In the genomic region with DNA sequence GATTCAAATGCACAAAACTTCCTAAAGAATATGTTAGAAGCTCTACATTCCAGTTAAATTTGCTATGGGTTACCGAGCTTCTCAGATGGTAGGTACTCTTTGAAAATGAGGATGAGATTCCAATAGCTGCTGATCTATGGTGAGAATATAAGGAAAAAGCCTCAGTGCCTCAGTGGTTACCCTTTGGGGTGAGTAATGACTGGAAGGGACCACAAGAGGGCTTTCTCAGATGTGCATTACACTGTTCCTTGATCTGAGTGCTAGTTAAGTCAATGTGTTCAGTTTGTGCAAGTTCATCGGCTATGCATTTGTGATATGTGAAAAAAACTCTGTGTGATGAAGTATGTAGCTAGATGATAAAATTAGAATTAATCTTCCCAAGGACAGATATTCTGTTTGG, we compare ENCODE assay signal across 8 cellular contexts. TPM values are rescaled to one million over a fixed set of nuclear protein-coding genes. Genes with fewer than 3 reads are reported as not detected.
DNase-seq lines count a peak whose midpoint lies in the region; ATAC-seq, FAIRE-seq and TF ChIP-seq lines count a peak whose summit lies in the region.

No MANE protein-coding gene starts in this region.

- H3K4me2 ChIP-seq in HepG2 (ENCODE audit: low read depth, low read length) = no peak overlapping the region

- H3K9me3 Mint-ChIP-seq in Calu3 (ENCODE audit: low read depth, unreplicated experiment) (no peaks in the 10 kb centered on the region), WTC11 (no peaks in the 10 kb centered on the region)

- TF ChIP-seq POLR2A in HepG2 (IDR thresholded peaks at IDR 0.05; ENCODE audit: insufficient read depth in 1 of 2, low read depth in 2 of 2, low read length in 2 of 2) (no peak), ovary (IDR thresholded peaks at IDR 0.05) (no peak)

- H3K27me3 ChIP-seq in HepG2 (ENCODE audit: control insufficient read depth in 1 of 2, insufficient read depth in 2 of 2, low read length in 2 of 2) = peaks cover 6 to 35% of the 10 kb centered on the region in 2 experiments; a peak in 4 of 5 replicates
- H3K27me3 ChIP-seq in ovary = no peaks in the 10 kb centered on the region

- intact Hi-C loops in Calu3 (cut with micrococcal nuclease; ENCODE audit: unreplicated experiment) = no loop called here
- intact Hi-C loops in HepG2 (cut with micrococcal nuclease; ENCODE audit: unreplicated experiment) = loop anchor here (2.0 kb wide), 1 partner anchor 44 kb away; no protein-coding TSS in a partner anchor
- intact Hi-C loops in ovary (cut with DNase I) = no loop called here

- H3K4me3 ChIP-seq in LNCaP clone FGC (ENCODE audit: low read depth, low read length) (no peak overlapping the region), HepG2 (replicated peaks in 1 of 3; ENCODE audit: insufficient read depth in 1 of 3, low read depth in 2 of 3, low read length in 3 of 3) (no peak overlapping the region), ovary (no peak overlapping the region)

- peak; percentile 48 for FAIRE-seq in HepG2 (lab: Jason Lieb, UNC)

- peak; percentile 38 for TF ChIP-seq CTCF in Calu3 (IDR thresholded peaks at IDR 0.05; ENCODE audit: unreplicated experiment)
- peak; percentile 42 for TF ChIP-seq CTCF in LNCaP clone FGC (IDR thresholded peaks at IDR 0.05; ENCODE audit: control insufficient read depth, extremely low read depth, insufficient read depth)
- TF ChIP-seq CTCF in WTC11 (IDR thresholded peaks at IDR 0.05) = peak; percentile 37
- peak; percentile 37 for TF ChIP-seq CTCF in HepG2 (CRISPR knock-in tag; IDR thresholded peaks at IDR 0.05)
- TF ChIP-seq CTCF in ovary (IDR thresholded peaks at IDR 0.05) = no peak

- POLR2A ChIA-PET in WTC11 (lab: Charles Lee) (no interaction called here), HepG2 (lab: Yijun Ruan, JAX) (no interaction called here)

- no peaks in the 10 kb centered on the region for H3K9me3 ChIP-seq in HepG2 (ENCODE audit: low read length)
- no peaks in the 10 kb centered on the region for H3K9me3 ChIP-seq in ovary

- H2AFZ ChIP-seq in HepG2 (ENCODE audit: low read length) = no peak overlapping the region

- H3K79me2 ChIP-seq in HepG2 (ENCODE audit: insufficient read depth, low read length) = no peaks in the 10 kb centered on the region

- ATAC-seq in GM19351 (IDR thresholded peaks at IDR 0.05; ENCODE audit: unreplicated experiment) = peak; percentile 44
- ATAC-seq in WTC11 = 0 out of 2 replicates have a peak, but pooled peaks have one; percentile 3
- peak; percentile 50; the same call in 2 of the 3 replicates for ATAC-seq in HepG2
- ATAC-seq in GM19452 (IDR thresholded peaks at IDR 0.05; ENCODE audit: unreplicated experiment) = no peak

- TF ChIP-seq EP300 in HepG2 (IDR thresholded peaks at IDR 0.05; ENCODE audit: low read depth in 2 of 2, low read length in 2 of 2) = no peak
- no peak for TF ChIP-seq EP300 in HepG2 (CRISPR knock-in tag; IDR thresholded peaks at IDR 0.05; ENCODE audit: borderline replicate concordance)
- TF ChIP-seq EP300 in ovary (IDR thresholded peaks at IDR 0.05) = no peak

- CTCF ChIA-PET in Calu3 (lab: Charles Lee) = interaction anchor here (0.9 kb wide), 1 partner anchor 350 kb away, joined by 3 read pairs; no protein-coding TSS in a partner anchor
- CTCF ChIA-PET in WTC11 (lab: Charles Lee) = interaction anchor here (0.7 to 3.8 kb wide), 8 partner anchors 13 to 271 kb away, joined by 3 to 16 read pairs (median 3); partner anchors contain the start of gene PNPLA8
- CTCF ChIA-PET in HepG2 (lab: Yijun Ruan, JAX; ENCODE audit: low intra/inter-chr PET ratio, low total read pairs) = interaction anchor here (0.6 kb wide), 1 partner anchor 44 kb away, joined by 3 read pairs; no protein-coding TSS in a partner anchor

- H3K4me1 Mint-ChIP-seq in Calu3 (ENCODE audit: low read depth, unreplicated experiment) (peaks cover 6% of the 10 kb centered on the region), WTC11 (peaks cover 32% of the 10 kb centered on the region)

- 11% methylated on average over 2 of the region's 2 CpGs for WGBS in HepG2 (ENCODE audit: low lambda C conversion rate)
- WGBS in ovary, 3 donors = 75 to 78% (median 76%) methylated on average over 2 of the region's 2 CpGs

- no peak for TF ChIP-seq RAD21 in HepG2 (CRISPR knock-in tag; IDR thresholded peaks at IDR 0.05)

- in situ Hi-C loops in HepG2 (cut with HindIII; ENCODE audit: extremely low pct_ligation_motif_present, low pct_unique_long_range_greater_than_20kb) = loop anchor here (10.0 kb wide), 1 partner anchor 278 kb away; no protein-coding TSS in a partner anchor

- peaks cover 11% of the 10 kb centered on the region for H3K4me1 ChIP-seq in HepG2 (ENCODE audit: insufficient read depth, low read length)
- peaks cover 4% of the 10 kb centered on the region for H3K4me1 ChIP-seq in ovary (ENCODE audit: insufficient read depth)

- H3K36me3 Mint-ChIP-seq in Calu3 (ENCODE audit: insufficient read depth, unreplicated experiment) = peaks cover 16% of the 10 kb centered on the region
- no peaks in the 10 kb centered on the region for H3K36me3 Mint-ChIP-seq in WTC11

- no peak overlapping the region for H3K4me3 Mint-ChIP-seq in Calu3 (ENCODE audit: low read depth, unreplicated experiment)
- H3K4me3 Mint-ChIP-seq in WTC11 = no peak overlapping the region

- H3K27ac Mint-ChIP-seq in Calu3 (ENCODE audit: unreplicated experiment) (no peak overlapping the region), WTC11 (no peak overlapping the region)

- DNase-seq in Calu3 (peak; percentile 4), LNCaP clone FGC (ENCODE audit: low read depth) (no peak), WTC11 (ENCODE audit: low spot score) (no peak), HepG2 (ENCODE audit: low spot score) (peak; percentile 13), ovary (no peak)
- DNase-seq in activated effector memory CD4-positive, alpha-beta T cell treated with Interleukin-2 at 50 U/mL for 16 hours = no peak

- BruUV-seq in Calu3 (replicated peaks; lab: Mats Ljungman, UMichigan) (no TSS peak), HepG2 (replicated peaks; lab: Mats Ljungman, UMichigan) (no TSS peak)

- H3K36me3 ChIP-seq in HepG2 (replicated peaks in 1 of 2; ENCODE audit: control insufficient read depth in 1 of 2, insufficient read depth in 2 of 2, low read length in 2 of 2) (no peaks in the 10 kb centered on the region), ovary (no peaks in the 10 kb centered on the region)

- no peak overlapping the region for H3K9ac ChIP-seq in HepG2 (ENCODE audit: insufficient read depth, low read depth, low read length)

- H3K27me3 Mint-ChIP-seq in Calu3 (ENCODE audit: unreplicated experiment) (peaks cover 9% of the 10 kb centered on the region), WTC11 (ENCODE audit: low read depth) (peaks cover 41% of the 10 kb centered on the region)

- H4K20me1 ChIP-seq in HepG2 (ENCODE audit: insufficient read depth, low read length) = no peaks in the 10 kb centered on the region

- H3K27ac ChIP-seq in HepG2 (ENCODE audit: extremely low read length, insufficient read depth, low read length) (no peak overlapping the region), ovary (no peak overlapping the region)

TF ChIP-seq in WTC11, 78 proteins besides CTCF, POLR2A, EP300 and RAD21 (continues in another document):
- no peak for TF ChIP-seq OVOL2 (CRISPR knock-in tag; IDR thresholded peaks at IDR 0.05; ENCODE audit: borderline replicate concordance)
- no peak for TF ChIP-seq HMGA2 (CRISPR knock-in tag; IDR thresholded peaks at IDR 0.05)

TF ChIP-seq in HepG2, 621 proteins besides CTCF, POLR2A, EP300 and RAD21 (continues in another document):
- TF ChIP-seq U2AF2 (IDR thresholded peaks at IDR 0.05; ENCODE audit: low read depth, low read length) (no peak), STAG1 (CRISPR knock-in tag; IDR thresholded peaks at IDR 0.05) (peak; percentile 30; the same call in 1 of the 2 replicates), SMC3 (IDR thresholded peaks at IDR 0.05; ENCODE audit: low read length) (peak; percentile 52; the same call in 1 of the 2 replicates)

RNA-seq across cellular contexts. Expression of gene NRCAM, which starts 3.5 kb away (rescaled TPM):
- total RNA-seq in Calu3 (2022) (11.1 and 15.0 TPM in 2 replicates), WTC11 (2021) (2.6 to 2.9 TPM (median 2.7 TPM) in 3 replicates), HepG2 (2016; rRNA removed; fragmentation: Illumina TruSeq; extraction: Trizol) (0.31 and 0.39 TPM in 2 replicates), ovary (10 to 100 TPM in 2 of 7 donors, 1 to 10 TPM in 4, under 1 TPM in 1; 0.61 to 14.8 (median 3.3) TPM)
- total RNA-seq in HepG2 (2016; cell fraction: cytosol; rRNA removed; fragmentation: Illumina TruSeq; extraction: Trizol; ENCODE audit: low read depth) = 0.18 TPM in 1 of 2 replicates, not detected in the other
- 0.35 and 0.61 TPM in 2 replicates for total RNA-seq in HepG2 (2016; cell fraction: insoluble cytoplasmic fraction; rRNA removed; fragmentation: Illumina TruSeq; extraction: Trizol)
- 0.07 and 0.15 TPM in 2 replicates for total RNA-seq in HepG2 (2016; cell fraction: membrane; rRNA removed; fragmentation: Illumina TruSeq; extraction: Trizol)
- 0.91 and 1.6 TPM in 2 replicates for total RNA-seq in HepG2 (2016; cell fraction: nucleus; rRNA removed; fragmentation: Illumina TruSeq; extraction: Trizol)
- polyA plus RNA-seq in HepG2 (2011; rRNA removed) (0.31 and 0.33 TPM in 2 replicates), ovary (1 to 10 TPM; 1.3 to 2.3 TPM)
- polyA plus RNA-seq in HepG2 (2011; cell fraction: cytosol; rRNA removed) = 0.11 and 0.21 TPM in 2 replicates
- polyA plus RNA-seq in HepG2 (2011; cell fraction: nucleus; rRNA removed) = 0.10 and 0.16 TPM in 2 replicates
- 0.15 and 0.24 TPM in 2 replicates for polyA plus RNA-seq in HepG2 (2012)
- 0.02 TPM in 1 of 2 replicates, not detected in the other for polyA plus RNA-seq in HepG2 (2016; cell fraction: cytosol; fragmentation: Illumina TruSeq; extraction: Trizol; ENCODE audit: low read depth)
- polyA plus RNA-seq in HepG2 (2016; cell fraction: insoluble cytoplasmic fraction; fragmentation: Illumina TruSeq; extraction: Trizol; ENCODE audit: low read depth) = 0.47 and 0.73 TPM in 2 replicates
- 0.07 and 0.08 TPM in 2 replicates for polyA plus RNA-seq in HepG2 (2016; cell fraction: membrane; fragmentation: Illumina TruSeq; extraction: Trizol; ENCODE audit: low read depth)
- polyA plus RNA-seq in HepG2 (2016; cell fraction: nucleus; fragmentation: Illumina TruSeq; extraction: Trizol; ENCODE audit: insufficient read depth, low read depth) = 1.9 and 2.0 TPM in 2 replicates
- 0.42 and 0.90 TPM in 2 replicates for polyA minus RNA-seq in HepG2 (2011; rRNA and poly(A)+ RNA removed; ENCODE audit: low replicate concordance)
- 0.26 and 0.89 TPM in 2 replicates for polyA minus RNA-seq in HepG2 (2011; cell fraction: cytosol; rRNA and poly(A)+ RNA removed)
- 0.75 and 1.3 TPM in 2 replicates for polyA minus RNA-seq in HepG2 (2011; cell fraction: nucleus; rRNA and poly(A)+ RNA removed)

Comparison
In these comparisons a context has a peak if more than half of its experiments do, and no peak if none do; other contexts are left out.
1. DNase-seq: peak in Calu3 (single experiment) and HepG2 (single experiment); none in LNCaP clone FGC (single experiment), WTC11 (single experiment), activated effector memory CD4-positive, alpha-beta T cell treated with Interleukin-2 at 50 U/mL for 16 hours (single experiment) and ovary (0 of 5).
2. CTCF ChIP-seq: peak in Calu3 (single experiment), LNCaP clone FGC (single experiment), WTC11 (single experiment) and HepG2 (single experiment); none in ovary (0 of 3).